In the genomic region with DNA sequence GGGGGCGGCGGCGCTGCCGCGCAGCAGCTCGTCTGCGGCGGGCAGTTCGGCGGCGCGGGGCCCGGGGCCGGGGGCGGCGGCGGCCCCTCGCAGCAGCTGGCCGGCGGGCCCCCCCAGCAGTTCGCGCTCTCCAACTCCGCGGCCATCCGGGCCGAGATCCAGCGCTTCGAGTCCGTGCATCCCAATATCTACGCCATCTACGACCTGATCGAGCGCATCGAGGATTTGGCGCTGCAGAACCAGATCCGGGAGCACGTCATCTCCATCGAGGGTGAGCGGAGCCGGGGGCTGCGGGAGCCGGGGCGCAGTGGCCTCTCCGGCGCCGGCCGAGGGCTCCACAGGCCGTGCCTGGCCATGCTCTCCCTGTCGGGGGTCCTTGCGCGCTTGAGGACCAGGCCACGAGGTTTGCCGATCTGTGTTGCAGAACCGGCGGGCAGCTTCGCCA, we compare ENCODE assay signal across 8 cellular contexts. TPM values are rescaled to one million over a fixed set of nuclear protein-coding genes. Genes with fewer than 3 reads are reported as not detected.
DNase-seq lines count a peak whose midpoint lies in the region; ATAC-seq and TF ChIP-seq lines count a peak whose summit lies in the region.

No MANE protein-coding gene starts in this region.

- TF ChIP-seq CTCF in BJ (IDR thresholded peaks at IDR 0.05; ENCODE audit: insufficient read depth, low read depth, low read length) = no peak
- TF ChIP-seq CTCF in gastroesophageal sphincter (IDR thresholded peaks at IDR 0.05) = no peak

- no peaks in the 10 kb centered on the region for H3K36me3 Mint-ChIP-seq in activated CD8-positive, alpha-beta memory T cell treated with anti-CD3 and anti-CD28 coated beads, Interleukin-2, amount 10 ng/mL, durations not matched to agents 7 days and 5 days

- DNase-seq in BJ (ENCODE audit: low read depth) (no peak), HCEC 1CT (peak; percentile 44), retina (peak; percentile 80), KG1 (lab: John Stamatoyannopoulos, UW) (no peak), UCSD-AML1 (lab: John Stamatoyannopoulos, UW; ENCODE audit: unreplicated experiment) (no peak)
- DNase-seq in activated CD8-positive, alpha-beta memory T cell treated with anti-CD3 and anti-CD28 coated beads, Interleukin-2, amount 10 ng/mL, durations not matched to agents 7 days and 5 days = peak; percentile 58

- CTCF ChIA-PET in BJ (lab: Yijun Ruan, JAX) = interaction anchor here (0.9 to 12.9 kb wide), 2 partner anchors 18 to 24 kb away, joined by 4 to 143 read pairs; no protein-coding TSS in a partner anchor
- CTCF ChIA-PET in activated CD8-positive, alpha-beta memory T cell treated with anti-CD3 and anti-CD28 coated beads, Interleukin-2, amount 10 ng/mL, durations not matched to agents 7 days and 5 days (lab: Charles Lee) = interaction anchor here (10.1 kb wide), 1 partner anchor 23 kb away, joined by 69 read pairs; no protein-coding TSS in a partner anchor

- peak overlapping the region; percentile 74 to 98 (median 91) for H3K27ac ChIP-seq in gastroesophageal sphincter

- no peaks in the 10 kb centered on the region for H3K9me3 Mint-ChIP-seq in activated CD8-positive, alpha-beta memory T cell treated with anti-CD3 and anti-CD28 coated beads, Interleukin-2, amount 10 ng/mL, durations not matched to agents 7 days and 5 days (ENCODE audit: low read depth)

- no peaks in the 10 kb centered on the region for H3K27me3 ChIP-seq in BJ (ENCODE audit: control insufficient read depth, insufficient read depth, low read length)
- H3K27me3 ChIP-seq in gastroesophageal sphincter = no peaks in the 10 kb centered on the region

- H3K27me3 Mint-ChIP-seq in activated CD8-positive, alpha-beta memory T cell treated with anti-CD3 and anti-CD28 coated beads, Interleukin-2, amount 10 ng/mL, durations not matched to agents 7 days and 5 days = peaks cover 16% of the 10 kb centered on the region

- H3K9me3 ChIP-seq in gastroesophageal sphincter = no peaks in the 10 kb centered on the region

- POLR2A ChIA-PET in BJ (lab: Charles Lee) = no interaction called here

- H3K4me3 ChIP-seq in BJ (ENCODE audit: low read depth, low read length) (peak overlapping the region; percentile 91), gastroesophageal sphincter (peak overlapping the region; percentile 88 to 93)

- TF ChIP-seq EP300 in gastroesophageal sphincter (IDR thresholded peaks at IDR 0.05) = no peak

- H3K27ac Mint-ChIP-seq in activated CD8-positive, alpha-beta memory T cell treated with anti-CD3 and anti-CD28 coated beads, Interleukin-2, amount 10 ng/mL, durations not matched to agents 7 days and 5 days = peak overlapping the region; percentile 79

- H3K4me3 Mint-ChIP-seq in activated CD8-positive, alpha-beta memory T cell treated with anti-CD3 and anti-CD28 coated beads, Interleukin-2, amount 10 ng/mL, durations not matched to agents 7 days and 5 days = peak overlapping the region; percentile 80

- no peaks in the 10 kb centered on the region for H3K36me3 ChIP-seq in BJ (ENCODE audit: control insufficient read depth, insufficient read depth, low read length)
- H3K36me3 ChIP-seq in gastroesophageal sphincter = peaks cover 0 to 3% of the 10 kb centered on the region in 2 donors

- H3K4me1 ChIP-seq in gastroesophageal sphincter = peaks cover 19 to 83% (median 52%) of the 10 kb centered on the region in 3 donors

- ATAC-seq in activated CD8-positive, alpha-beta memory T cell treated with anti-CD3 and anti-CD28 coated beads, Interleukin-2, amount 10 ng/mL, durations not matched to agents 7 days and 5 days = peak; percentile 9
- ATAC-seq in gastroesophageal sphincter = no peak
- no peak for ATAC-seq in HG03432 (IDR thresholded peaks at IDR 0.05; ENCODE audit: unreplicated experiment)

- WGBS in gastroesophageal sphincter (ENCODE audit: low coverage in 1 of 2), 2 donors = no CpG with 5 or more reads among the region's 56 CpGs

- TF ChIP-seq POLR2A in gastroesophageal sphincter (IDR thresholded peaks at IDR 0.05) = no peak

- peaks cover 35% of the 10 kb centered on the region for H3K4me1 Mint-ChIP-seq in activated CD8-positive, alpha-beta memory T cell treated with anti-CD3 and anti-CD28 coated beads, Interleukin-2, amount 10 ng/mL, durations not matched to agents 7 days and 5 days

RNA-seq across cellular contexts. Expression of a gene that starts 0.5 kb away (rescaled TPM):
- 43.9 and 52.1 TPM in 2 replicates for polyA plus RNA-seq in BJ (2011; rRNA removed)
- 47.5 and 61.8 TPM in 2 replicates for polyA minus RNA-seq in BJ (2011; rRNA and poly(A)+ RNA removed)
- total RNA-seq in activated CD8-positive, alpha-beta memory T cell treated with anti-CD3 and anti-CD28 coated beads, Interleukin-2, amount 10 ng/mL, durations not matched to agents 7 days and 5 days = 10 to 100 TPM; 30.0 to 36.2 TPM
- total RNA-seq in gastroesophageal sphincter = 10 to 100 TPM; 36.3 to 68.2 (median 55.7) TPM

RNA-seq across cellular contexts. Expression of a gene that starts 3.5 kb away (rescaled TPM):
- polyA plus RNA-seq in BJ (2011; rRNA removed) = 13.6 and 27.8 TPM in 2 replicates
- polyA minus RNA-seq in BJ (2011; rRNA and poly(A)+ RNA removed) = 4.6 and 5.9 TPM in 2 replicates
- total RNA-seq in activated CD8-positive, alpha-beta memory T cell treated with anti-CD3 and anti-CD28 coated beads, Interleukin-2, amount 10 ng/mL, durations not matched to agents 7 days and 5 days = 10 to 100 TPM; 83.1 to 85.7 TPM
- 10 to 100 TPM; 38.4 to 57.2 (median 44.7) TPM for total RNA-seq in gastroesophageal sphincter

RNA-seq across cellular contexts. Expression of a gene that starts 6.2 kb away (rescaled TPM):
- 49.3 and 89.9 TPM in 2 replicates for polyA plus RNA-seq in BJ (2011; rRNA removed)
- polyA minus RNA-seq in BJ (2011; rRNA and poly(A)+ RNA removed) = 53.0 and 72.2 TPM in 2 replicates
- 10 to 100 TPM; 77.7 to 79.5 TPM for total RNA-seq in activated CD8-positive, alpha-beta memory T cell treated with anti-CD3 and anti-CD28 coated beads, Interleukin-2, amount 10 ng/mL, durations not matched to agents 7 days and 5 days
- total RNA-seq in gastroesophageal sphincter = 10 to 100 TPM; 51.3 to 82.2 (median 60.8) TPM

RNA-seq across cellular contexts. Expression of a gene that starts 27.4 kb away (rescaled TPM):
- 59.0 and 86.1 TPM in 2 replicates for polyA plus RNA-seq in BJ (2011; rRNA removed)
- 74.3 and 109 TPM in 2 replicates for polyA minus RNA-seq in BJ (2011; rRNA and poly(A)+ RNA removed)
- total RNA-seq in activated CD8-positive, alpha-beta memory T cell treated with anti-CD3 and anti-CD28 coated beads, Interleukin-2, amount 10 ng/mL, durations not matched to agents 7 days and 5 days = 100 to 1,000 TPM; 114 to 121 TPM
- total RNA-seq in gastroesophageal sphincter = 100 to 1,000 TPM in 2 of 4 donors, 10 to 100 TPM in 2; 77.8 to 152 (median 95.7) TPM

RNA-seq across cellular contexts. Expression of a gene that starts 29.1 kb away (rescaled TPM):
- polyA plus RNA-seq in BJ (2011; rRNA removed) = 30.0 and 33.2 TPM in 2 replicates
- polyA minus RNA-seq in BJ (2011; rRNA and poly(A)+ RNA removed) = 15.3 and 33.8 TPM in 2 replicates
- 10 to 100 TPM; 18.1 to 24.4 TPM for total RNA-seq in activated CD8-positive, alpha-beta memory T cell treated with anti-CD3 and anti-CD28 coated beads, Interleukin-2, amount 10 ng/mL, durations not matched to agents 7 days and 5 days
- total RNA-seq in gastroesophageal sphincter = 1 to 10 TPM; 3.4 to 8.8 (median 6.4) TPM

Comparison
In these comparisons a context has a peak if more than half of its experiments do, and no peak if none do; other contexts are left out.
1. DNase-seq: peak in HCEC 1CT (single experiment), activated CD8-positive, alpha-beta memory T cell treated with anti-CD3 and anti-CD28 coated beads, Interleukin-2, amount 10 ng/mL, durations not matched to agents 7 days and 5 days (single experiment) and retina (single experiment); none in BJ (single experiment), KG1 (single experiment) and UCSD-AML1 (single experiment).